31 cellular contexts compared by ENCODE assay signal in the genomic region with DNA sequence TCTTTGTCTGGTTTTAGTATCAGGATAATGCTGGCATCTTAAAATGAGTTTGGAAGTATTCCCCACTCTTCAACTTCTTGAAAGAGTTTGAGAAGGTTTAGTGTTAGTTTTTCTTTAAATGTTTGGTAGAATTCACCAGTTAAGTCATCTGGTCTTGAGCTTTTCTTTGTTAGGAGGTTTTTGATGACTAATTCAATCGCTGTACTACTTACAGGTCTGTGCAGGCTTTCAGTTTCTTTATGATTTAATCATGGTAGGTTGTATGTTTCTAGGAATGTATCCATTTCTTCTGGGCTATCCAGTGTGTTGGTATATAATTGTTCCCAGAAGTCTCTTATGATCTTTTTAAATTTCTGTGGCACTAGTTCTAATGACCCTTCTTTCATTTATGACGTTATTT.
DNase-seq lines count a peak whose midpoint lies in the region; ATAC-seq, FAIRE-seq and TF ChIP-seq lines count a peak whose summit lies in the region.
"Had no signal": no experiment of that assay in that cellular context is flagged by ENCODE, and none has a peak within 500 bp of the region (broad histone marks: within the 10 kb centered on the region; RNA-seq: fewer than 3 reads in every experiment).

No MANE protein-coding gene starts in this region.

- H3K27me3 Mint-ChIP-seq in activated CD4-positive, alpha-beta T cell treated with anti-CD3 and anti-CD28 coated beads for 36 hours, result no peaks in the 10 kb centered on the region
- H3K27me3 Mint-ChIP-seq in MCF 10A (ENCODE audit: insufficient read depth, unreplicated experiment) (no peaks in the 10 kb centered on the region), nephron progenitor cell (ENCODE audit: low read depth, poor library complexity) (peaks cover 10% of the 10 kb centered on the region)
- H3K27me3 Mint-ChIP-seq in central memory CD8-positive, alpha-beta T cell, result no peaks in the 10 kb centered on the region
- H3K27me3 Mint-ChIP-seq: stimulated activated naive B cell treated with anti-CD40 and anti-IgM and Interleukin-4, amounts not matched to agents 10 μg/mL and 1 μg/mL and 100 μg/mL, for 72 hours had no signal

- no peak overlapping the region for H3K4me3 Mint-ChIP-seq in activated CD4-positive, alpha-beta T cell treated with anti-CD3 and anti-CD28 coated beads for 36 hours
- H3K4me3 Mint-ChIP-seq in MCF 10A (ENCODE audit: unreplicated experiment), result no peak overlapping the region
- H3K4me3 Mint-ChIP-seq in central memory CD8-positive, alpha-beta T cell, result no peak overlapping the region
- no peak overlapping the region for H3K4me3 Mint-ChIP-seq in nephron progenitor cell
- H3K4me3 Mint-ChIP-seq: brain; memory B cell; neural progenitor cell; stimulated activated naive B cell treated with anti-CD40 and anti-IgM and Interleukin-4, amounts not matched to agents 10 μg/mL and 1 μg/mL and 100 μg/mL, for 72 hours had no signal

- no peak overlapping the region for H3K4me3 ChIP-seq in breast epithelium
- no peak overlapping the region for H3K4me3 ChIP-seq in small intestine (ENCODE audit: low read depth in 1 of 2, low read length in 2 of 2)
- H3K4me3 ChIP-seq: HAP-1, neural progenitor cell, suprapubic skin had no signal

- no peak for DNase-seq in activated CD4-positive, alpha-beta T cell treated with anti-CD3 and anti-CD28 coated beads for 36 hours
- no peak for DNase-seq in activated CD4-positive, alpha-beta T cell treated with anti-CD3 and anti-CD28 coated beads for 48 hours
- DNase-seq in MCF 10A (ENCODE audit: unreplicated experiment) (peak; percentile 27), breast epithelium (ENCODE audit: low spot score in 2 of 2) (no peak), small intestine (no peak), nephron progenitor cell (no peak)
- no peak for DNase-seq in central memory CD8-positive, alpha-beta T cell (ENCODE audit: low spot score in 2 of 2)
- DNase-seq: activated CD4-positive, alpha-beta T cell treated with anti-CD3 and anti-CD28 coated beads for 1 hour; activated effector memory CD4-positive, alpha-beta T cell treated with anti-CD3 and anti-CD28 coated beads, Interleukin-2, amount 50 U/mL, for 16 hours; amniotic stem cell; C1 segment of cervical spinal cord; DMS153; glutamatergic neuron; MM.1S; NCI-H2081; NCI-H226; retina; SHP77 treated with DMSO at 0.1 percent for 48 hours; stimulated activated naive B cell treated with anti-CD40 and anti-IgM and Interleukin-4, amounts not matched to agents 10 μg/mL and 1 μg/mL and 100 μg/mL, for 72 hours had no signal

- ATAC-seq in activated CD4-positive, alpha-beta T cell treated with anti-CD3 and anti-CD28 coated beads for 36 hours, result peak; percentile 72
- no peak for ATAC-seq in central memory CD8-positive, alpha-beta T cell (replicated peaks; ENCODE audit: extremely low read depth, poor library complexity, severe bottlenecking)
- no peak for ATAC-seq in GM18867 (IDR thresholded peaks at IDR 0.05; ENCODE audit: unreplicated experiment)
- ATAC-seq: left lobe of liver; Panc1; stimulated activated naive B cell treated with anti-CD40 and anti-IgM and Interleukin-4, amounts not matched to agents 10 μg/mL and 1 μg/mL and 100 μg/mL, for 72 hours had no signal

- FAIRE-seq in small intestine (lab: Jason Lieb, UNC), result peak; percentile 41
- FAIRE-seq: urothelium cell line had no signal

- H3K27ac ChIP-seq in breast epithelium (no peak overlapping the region), small intestine (ENCODE audit: low read depth in 1 of 2, low read length in 1 of 2) (no peak overlapping the region)
- H3K27ac ChIP-seq: 22Rv1, KMS-11, neural progenitor cell, parathyroid adenoma, suprapubic skin had no signal

- TF ChIP-seq CTCF in MCF 10A (IDR thresholded peaks at IDR 0.05; ENCODE audit: unreplicated experiment) (no peak), breast epithelium (IDR thresholded peaks at IDR 0.05) (no peak), nephron progenitor cell (IDR thresholded peaks at IDR 0.05) (no peak)

- H3K36me3 Mint-ChIP-seq in activated CD4-positive, alpha-beta T cell treated with anti-CD3 and anti-CD28 coated beads for 36 hours (ENCODE audit: low read depth), result no peaks in the 10 kb centered on the region
- no peaks in the 10 kb centered on the region for H3K36me3 Mint-ChIP-seq in MCF 10A (ENCODE audit: insufficient read depth, unreplicated experiment)
- no peaks in the 10 kb centered on the region for H3K36me3 Mint-ChIP-seq in central memory CD8-positive, alpha-beta T cell (ENCODE audit: insufficient read depth)
- H3K36me3 Mint-ChIP-seq in nephron progenitor cell (ENCODE audit: low read depth), result no peaks in the 10 kb centered on the region
- H3K36me3 Mint-ChIP-seq: brain; memory B cell; neural progenitor cell; stimulated activated naive B cell treated with anti-CD40 and anti-IgM and Interleukin-4, amounts not matched to agents 10 μg/mL and 1 μg/mL and 100 μg/mL, for 72 hours had no signal

- intact Hi-C loops in activated CD4-positive, alpha-beta T cell treated with anti-CD3 and anti-CD28 coated beads for 36 hours (cut with DNase I, micrococcal nuclease), result no loop called here
- intact Hi-C loops in MCF 10A (cut with micrococcal nuclease), result no loop called here
- intact Hi-C loops in breast epithelium (cut with DNase I; ENCODE audit: low total_unique reads), result no loop called here

- no peaks in the 10 kb centered on the region for H3K4me1 ChIP-seq in breast epithelium
- no peaks in the 10 kb centered on the region for H3K4me1 ChIP-seq in small intestine (ENCODE audit: control insufficient read depth in 2 of 2, insufficient read depth in 1 of 2, low read depth in 1 of 2, low read length in 1 of 2)
- H3K4me1 ChIP-seq: HAP-1, neural progenitor cell, parathyroid adenoma, suprapubic skin had no signal

- H3K27me3 ChIP-seq in breast epithelium (no peaks in the 10 kb centered on the region), small intestine (ENCODE audit: control insufficient read depth in 2 of 2, insufficient read depth in 2 of 2, low read length in 2 of 2) (no peaks in the 10 kb centered on the region)
- H3K27me3 ChIP-seq: neural progenitor cell, suprapubic skin had no signal

- H3K9me3 ChIP-seq in breast epithelium (no peaks in the 10 kb centered on the region), small intestine (ENCODE audit: control insufficient read depth, low read depth) (no peaks in the 10 kb centered on the region)
- H3K9me3 ChIP-seq: HAP-1, suprapubic skin had no signal

- CTCF ChIA-PET in activated CD4-positive, alpha-beta T cell treated with anti-CD3 and anti-CD28 coated beads for 36 hours (lab: Charles Lee), result no interaction called here
- CTCF ChIA-PET in MCF 10A (lab: Yijun Ruan, JAX), result no interaction called here

- H3K9me3 Mint-ChIP-seq in activated CD4-positive, alpha-beta T cell treated with anti-CD3 and anti-CD28 coated beads for 36 hours (ENCODE audit: low read depth), result peaks cover 2% of the 10 kb centered on the region
- H3K9me3 Mint-ChIP-seq in MCF 10A (ENCODE audit: unreplicated experiment) (peaks cover 2% of the 10 kb centered on the region), nephron progenitor cell (peaks cover 4% of the 10 kb centered on the region)
- H3K9me3 Mint-ChIP-seq in central memory CD8-positive, alpha-beta T cell, result no peaks in the 10 kb centered on the region

- BruUV-seq in MCF 10A (replicated peaks; lab: Mats Ljungman, UMichigan), result no TSS peak

- H3K4me1 Mint-ChIP-seq in activated CD4-positive, alpha-beta T cell treated with anti-CD3 and anti-CD28 coated beads for 36 hours, result peaks cover 17% of the 10 kb centered on the region
- H3K4me1 Mint-ChIP-seq in MCF 10A (ENCODE audit: insufficient read depth, unreplicated experiment) (no peaks in the 10 kb centered on the region), nephron progenitor cell (no peaks in the 10 kb centered on the region)
- peaks cover 28% of the 10 kb centered on the region for H3K4me1 Mint-ChIP-seq in central memory CD8-positive, alpha-beta T cell
- H3K4me1 Mint-ChIP-seq: memory B cell; neural progenitor cell; stimulated activated naive B cell treated with anti-CD40 and anti-IgM and Interleukin-4, amounts not matched to agents 10 μg/mL and 1 μg/mL and 100 μg/mL, for 72 hours had no signal

- H3K36me3 ChIP-seq in breast epithelium (no peaks in the 10 kb centered on the region), small intestine (ENCODE audit: control insufficient read depth in 2 of 2, insufficient read depth in 2 of 2, low read length in 2 of 2) (no peaks in the 10 kb centered on the region)
- H3K36me3 ChIP-seq: HAP-1, neural progenitor cell, suprapubic skin had no signal

- peak overlapping the region; percentile 7 for H3K27ac Mint-ChIP-seq in activated CD4-positive, alpha-beta T cell treated with anti-CD3 and anti-CD28 coated beads for 36 hours
- no peak overlapping the region for H3K27ac Mint-ChIP-seq in MCF 10A (ENCODE audit: low read depth, unreplicated experiment)
- H3K27ac Mint-ChIP-seq in central memory CD8-positive, alpha-beta T cell (ENCODE audit: low read depth), result peak overlapping the region; percentile 23
- no peak overlapping the region for H3K27ac Mint-ChIP-seq in nephron progenitor cell
- H3K27ac Mint-ChIP-seq: brain; memory B cell; neural progenitor cell; stimulated activated naive B cell treated with anti-CD40 and anti-IgM and Interleukin-4, amounts not matched to agents 10 μg/mL and 1 μg/mL and 100 μg/mL, for 72 hours had no signal

- WGBS in small intestine, 3 donors, result 49 to 64% (median 59%) methylated on average over 2 of the region's 2 CpGs

- TF ChIP-seq POLR2A in breast epithelium (IDR thresholded peaks at IDR 0.05), result no peak

- POLR2A ChIA-PET in activated CD4-positive, alpha-beta T cell treated with anti-CD3 and anti-CD28 coated beads for 36 hours (lab: Charles Lee), result no interaction called here
- POLR2A ChIA-PET in MCF 10A (lab: Yijun Ruan, JAX), result interaction anchor here (0.7 kb wide), 1 partner anchor 964 kb away, joined by 3 read pairs; the partner anchor contains the start of gene NCR2

Comparison
In these comparisons a context has a peak if more than half of its experiments do, and no peak if none do; other contexts are left out.
1. H3K27ac Mint-ChIP-seq: peak in activated CD4-positive, alpha-beta T cell treated with anti-CD3 and anti-CD28 coated beads for 36 hours (single experiment) and central memory CD8-positive, alpha-beta T cell (single experiment); none in MCF 10A (single experiment) and nephron progenitor cell (single experiment).